In the genomic region with DNA sequence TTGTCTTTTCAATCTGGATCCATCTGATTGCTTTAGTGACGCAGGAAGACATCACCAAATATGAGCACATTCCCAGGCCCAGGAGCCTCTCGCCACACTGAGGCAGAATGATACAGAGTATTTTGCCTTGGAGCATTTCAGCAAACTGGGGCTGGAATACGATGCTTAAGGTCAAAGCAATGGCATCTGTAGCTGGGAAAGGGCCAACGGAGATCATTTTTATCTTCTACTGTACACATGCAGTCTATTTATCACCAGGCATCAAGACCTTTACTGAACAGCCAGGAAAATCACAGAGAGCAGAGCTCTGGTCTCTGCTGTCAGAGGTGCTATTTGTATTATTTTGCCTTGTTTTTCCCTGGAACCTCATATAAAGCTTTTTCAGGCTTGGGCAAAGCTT, we compare ENCODE assay signal across 15 cellular contexts.
DNase-seq lines count a peak whose midpoint lies in the region; ATAC-seq and TF ChIP-seq lines count a peak whose summit lies in the region.
"Had no signal": no experiment of that assay in that cellular context is flagged by ENCODE, and none has a peak within 500 bp of the region (broad histone marks: within the 10 kb centered on the region; RNA-seq: fewer than 3 reads in every experiment).

No MANE protein-coding gene starts in this region.

- H3K4me3 ChIP-seq in cardiac muscle cell (no peak overlapping the region), heart left ventricle (no peak overlapping the region), mesendoderm (ENCODE audit: low read length) (no peak overlapping the region), stomach smooth muscle (ENCODE audit: low read length in 2 of 2) (no peak overlapping the region)
- H3K4me3 ChIP-seq: BLaER1, GM23338 had no signal

- H3K18ac ChIP-seq in mesendoderm (ENCODE audit: low read length) = peak overlapping the region; percentile 12

- no peak overlapping the region for H2BK15ac ChIP-seq in mesendoderm (replicated peaks; ENCODE audit: low read depth)

- no peak overlapping the region for H4K5ac ChIP-seq in mesendoderm (ENCODE audit: low read length)

- WGBS in heart left ventricle, 4 donors = 28 to 42% (median 36%) methylated on average over 4 of the region's 4 CpGs
- no CpG with 5 or more reads among the region's 4 CpGs for WGBS in mesendoderm (ENCODE audit: extremely low coverage, insufficient coverage, low lambda C conversion rate)

- no peaks in the 10 kb centered on the region for H3K27me3 ChIP-seq in cardiac muscle cell
- no peaks in the 10 kb centered on the region for H3K27me3 ChIP-seq in heart left ventricle
- H3K27me3 ChIP-seq in mesendoderm (ENCODE audit: insufficient read depth, low read length, poor library complexity) = no peaks in the 10 kb centered on the region
- H3K27me3 ChIP-seq in stomach smooth muscle (ENCODE audit: control insufficient read depth in 1 of 2, insufficient read depth in 2 of 2, low read length in 2 of 2) = no peaks in the 10 kb centered on the region
- H3K27me3 ChIP-seq: BLaER1 had no signal

- ATAC-seq in heart left ventricle (no peak), GM21381 (IDR thresholded peaks at IDR 0.05; ENCODE audit: unreplicated experiment) (no peak), GM19035 (IDR thresholded peaks at IDR 0.05; ENCODE audit: unreplicated experiment) (no peak)
- ATAC-seq: GM23338 had no signal

- H3K4me1 ChIP-seq in cardiac muscle cell (ENCODE audit: low read depth) (peaks cover 31% of the 10 kb centered on the region), heart left ventricle (peaks cover 0 to 17% (median 0%) of the 10 kb centered on the region in 12 donors), mesendoderm (ENCODE audit: control insufficient read depth, low read depth, low read length) (no peaks in the 10 kb centered on the region), stomach smooth muscle (ENCODE audit: control insufficient read depth, insufficient read depth, low read length) (peaks cover 9% of the 10 kb centered on the region)
- H3K4me1 ChIP-seq: BLaER1, Caco-2 had no signal

- H3K79me2 ChIP-seq in mesendoderm (ENCODE audit: control insufficient read depth, insufficient read depth, low read length) = no peaks in the 10 kb centered on the region

- no peak overlapping the region for H2AK5ac ChIP-seq in mesendoderm (ENCODE audit: low read length)

- TF ChIP-seq CTCF in cardiac muscle cell (IDR thresholded peaks at IDR 0.05; ENCODE audit: low read depth, low read length) = no peak
- no peak for TF ChIP-seq CTCF in heart left ventricle (IDR thresholded peaks at IDR 0.05)

- H3K27ac ChIP-seq in cardiac muscle cell (peak overlapping the region; percentile 76), heart left ventricle (no peak overlapping the region), mesendoderm (ENCODE audit: low read depth, low read length) (no peak overlapping the region), stomach smooth muscle (ENCODE audit: low read length) (peak overlapping the region; percentile 26)
- H3K27ac ChIP-seq: 22Rv1, BLaER1 had no signal

- H3K23ac ChIP-seq in mesendoderm (ENCODE audit: low read length) = no peak overlapping the region

- H4K8ac ChIP-seq in mesendoderm (ENCODE audit: low read depth, low read length) = no peak overlapping the region

- H3K4ac ChIP-seq in mesendoderm (ENCODE audit: low read depth, low read length) = no peak overlapping the region

- no peak overlapping the region for H2BK5ac ChIP-seq in mesendoderm (ENCODE audit: low read length)

- H3K9me3 ChIP-seq in cardiac muscle cell (ENCODE audit: low read depth) (no peaks in the 10 kb centered on the region), heart left ventricle (peaks cover 0 to 7% (median 0%) of the 10 kb centered on the region in 12 donors), stomach smooth muscle (ENCODE audit: control insufficient read depth in 2 of 2, low read length in 2 of 2) (peaks cover 0 to 2% of the 10 kb centered on the region in 2 donors)
- H3K9me3 ChIP-seq: BLaER1, Caco-2 had no signal

- H3K36me3 ChIP-seq in cardiac muscle cell (no peaks in the 10 kb centered on the region), heart left ventricle (no peaks in the 10 kb centered on the region), mesendoderm (ENCODE audit: control insufficient read depth, insufficient read depth, low read length) (no peaks in the 10 kb centered on the region), stomach smooth muscle (ENCODE audit: control insufficient read depth in 2 of 2, insufficient read depth in 2 of 2, low read length in 2 of 2) (no peaks in the 10 kb centered on the region)
- H3K36me3 ChIP-seq: BLaER1 had no signal

- no peak for TF ChIP-seq POLR2A in heart left ventricle (IDR thresholded peaks at IDR 0.05)

- H2BK120ac ChIP-seq in mesendoderm (ENCODE audit: low read depth, low read length) = no peak overlapping the region

- intact Hi-C loops in heart left ventricle (cut with DNase I) = no loop called here

- peak in 1 of 2 donors; percentile 7 for DNase-seq in cardiac muscle cell (ENCODE audit: low read depth in 1 of 2, low spot score in 1 of 2)
- no peak for DNase-seq in heart left ventricle
- no peak for DNase-seq in mesendoderm
- DNase-seq in DMS 273 (lab: John Stamatoyannopoulos, UW; ENCODE audit: unreplicated experiment) = no peak
- DNase-seq: Caco-2; CD8-positive, alpha-beta memory T cell; DMS53; GF-D8; H7 had no signal

- H3K79me1 ChIP-seq in mesendoderm (ENCODE audit: low read length) = no peaks in the 10 kb centered on the region

- H3K4me2 ChIP-seq in mesendoderm (ENCODE audit: low read length) = no peak overlapping the region
- H3K4me2 ChIP-seq: BLaER1, GM23338 had no signal

- H3K9ac ChIP-seq in mesendoderm (ENCODE audit: low read length) = no peak overlapping the region
- no peak overlapping the region for H3K9ac ChIP-seq in stomach smooth muscle (ENCODE audit: low read length in 2 of 2)
- H3K9ac ChIP-seq: BLaER1 had no signal

- H3K56ac ChIP-seq in mesendoderm (ENCODE audit: low read length) = no peak overlapping the region

Comparison
In these comparisons a context has a peak if more than half of its experiments do, and no peak if none do; other contexts are left out.
1. H3K27ac ChIP-seq: peak in cardiac muscle cell (single experiment) and stomach smooth muscle (single experiment); none in heart left ventricle (0 of 12) and mesendoderm (single experiment).